11 cellular contexts compared by ENCODE assay signal in genomic region chr11:44566559-44566949, GRCh38.
DNase-seq lines count a peak whose midpoint lies in the region; ATAC-seq and TF ChIP-seq lines count a peak whose summit lies in the region.
"Had no signal": no experiment of that assay in that cellular context is flagged by ENCODE, and none has a peak within 500 bp of the region (broad histone marks: within the 10 kb centered on the region; RNA-seq: fewer than 3 reads in every experiment).

No MANE protein-coding gene starts in this region.

- TF ChIP-seq CTCF in GM06990 (IDR thresholded peaks at IDR 0.05; ENCODE audit: insufficient read depth, low read length, poor library complexity, severe bottlenecking) = no peak
- TF ChIP-seq CTCF in neutrophil (IDR thresholded peaks at IDR 0.05) = no peak

- peak overlapping the region; percentile 93 for H3K4me3 ChIP-seq in GM06990 (replicated peaks; ENCODE audit: low read depth, low read length)
- peak overlapping the region; percentile 85 to 90 for H3K4me3 ChIP-seq in neutrophil (ENCODE audit: low read depth in 1 of 2, low read length in 1 of 2)

- peaks cover 4% of the 10 kb centered on the region for H3K36me3 ChIP-seq in GM06990 (ENCODE audit: control insufficient read depth, insufficient read depth, low read length)
- H3K36me3 ChIP-seq in neutrophil = no peaks in the 10 kb centered on the region
- H3K36me3 ChIP-seq: pancreas had no signal

- H3K4me1 ChIP-seq in neutrophil (ENCODE audit: control insufficient read depth in 1 of 2, insufficient read depth in 1 of 2, low read depth in 1 of 2, low read length in 1 of 2) = peaks cover 66 to 71% of the 10 kb centered on the region in 2 experiments

- peak overlapping the region; percentile 93 for H3K27ac Mint-ChIP-seq in dendritic cell treated with granulocyte-macrophage colony-stimulating factor and Interleukin-4, amounts not matched to agents 40 ng/mL and 50 ng/mL, for 4 days

- H3K27me3 Mint-ChIP-seq in dendritic cell treated with granulocyte-macrophage colony-stimulating factor and Interleukin-4, amounts not matched to agents 40 ng/mL and 50 ng/mL, for 4 days = peaks cover 28% of the 10 kb centered on the region

- H3K4me3 Mint-ChIP-seq in dendritic cell treated with granulocyte-macrophage colony-stimulating factor and Interleukin-4, amounts not matched to agents 40 ng/mL and 50 ng/mL, for 4 days = no peak overlapping the region

- H3K27me3 ChIP-seq in GM06990 (replicated peaks; ENCODE audit: control insufficient read depth, insufficient read depth, low read length) (no peaks in the 10 kb centered on the region), neutrophil (no peaks in the 10 kb centered on the region)
- H3K27me3 ChIP-seq: pancreas had no signal

- H3K9me3 Mint-ChIP-seq in dendritic cell treated with granulocyte-macrophage colony-stimulating factor and Interleukin-4, amounts not matched to agents 40 ng/mL and 50 ng/mL, for 4 days = no peaks in the 10 kb centered on the region

- H3K36me3 Mint-ChIP-seq in dendritic cell treated with granulocyte-macrophage colony-stimulating factor and Interleukin-4, amounts not matched to agents 40 ng/mL and 50 ng/mL, for 4 days (ENCODE audit: low read depth) = no peaks in the 10 kb centered on the region

- DNase-seq in GM06990 (ENCODE audit: extremely low read depth, insufficient read length) = no peak
- DNase-seq in NCI-H2081 (lab: John Stamatoyannopoulos, UW) = peak; percentile 62 to 85
- no peak for DNase-seq in LoVo (ENCODE audit: low spot score)
- no peak for DNase-seq in nucleus accumbens (lab: John Stamatoyannopoulos, UW)
- DNase-seq: effector CD4-positive, alpha-beta T cell; T1000 had no signal

- H3K9me3 ChIP-seq in neutrophil = no peaks in the 10 kb centered on the region
- H3K9me3 ChIP-seq: pancreas had no signal

- intact Hi-C loops in dendritic cell treated with granulocyte-macrophage colony-stimulating factor and Interleukin-4, amounts not matched to agents 40 ng/mL and 50 ng/mL, for 4 days (cut with micrococcal nuclease) = loop anchor here (10.0 kb wide), 1 partner anchor 1238 kb away; the partner anchor contains the start of gene SLC35C1

- peaks cover 76% of the 10 kb centered on the region for H3K4me1 Mint-ChIP-seq in dendritic cell treated with granulocyte-macrophage colony-stimulating factor and Interleukin-4, amounts not matched to agents 40 ng/mL and 50 ng/mL, for 4 days (ENCODE audit: low read depth)

- ATAC-seq in GM21717 (IDR thresholded peaks at IDR 0.05; ENCODE audit: unreplicated experiment) = no peak
- ATAC-seq in HG02885 (IDR thresholded peaks at IDR 0.05; ENCODE audit: poor library complexity, unreplicated experiment) = no peak

- peak overlapping the region; percentile 99 for H3K27ac ChIP-seq in neutrophil

Comparison
In these comparisons a context has a peak if more than half of its experiments do, and no peak if none do; other contexts are left out.
1. DNase-seq: peak in NCI-H2081 (2 of 2); none in GM06990 (single experiment), LoVo (single experiment) and nucleus accumbens (0 of 56).